In genomic region chr10:103816431-103816830, GRCh38 we compare ENCODE assay signal across 16 cellular contexts. TPM values are rescaled to one million over a fixed set of nuclear protein-coding genes. Genes with fewer than 3 reads are reported as not detected.
DNase-seq lines count a peak whose midpoint lies in the region; ATAC-seq, FAIRE-seq and TF ChIP-seq lines count a peak whose summit lies in the region.
"Had no signal": no experiment of that assay in that cellular context is flagged by ENCODE, and none has a peak within 500 bp of the region (broad histone marks: within the 10 kb centered on the region; RNA-seq: fewer than 3 reads in every experiment).

No MANE protein-coding gene starts in this region.

- no peaks in the 10 kb centered on the region for H3K79me2 ChIP-seq in GM12878 (ENCODE audit: control insufficient read depth, insufficient read depth, low read length)

- H3K4me1 ChIP-seq in GM12878 (ENCODE audit: control insufficient read depth, insufficient read depth, low read length) (peaks cover 4% of the 10 kb centered on the region; the same call in 1 of the 2 replicates), adrenal gland (replicated peaks in 1 of 2) (peaks cover 0 to 12% of the 10 kb centered on the region in 2 donors)

- no peak for TF ChIP-seq EP300 in GM12878 (IDR thresholded peaks at IDR 0.05; ENCODE audit: borderline replicate concordance in 1 of 2, control insufficient read depth in 1 of 2, low read depth in 2 of 2, low read length in 2 of 2)

- peak; percentile 59 for FAIRE-seq in GM12878 (lab: Jason Lieb, UNC)

- RAD21 ChIA-PET in GM12878 (lab: Charles Lee; ENCODE audit: unreplicated experiment) = interaction anchor here (0.6 kb wide), 1 partner anchor 274 kb away, joined by 3 read pairs; no protein-coding TSS in a partner anchor

- CTCF ChIA-PET in GM12878 (lab: Yijun Ruan, JAX) = interaction anchor here (0.6 kb wide), 1 partner anchor 290 kb away, joined by 3 read pairs; no protein-coding TSS in a partner anchor

- H3K27ac ChIP-seq in GM12878 (ENCODE audit: control insufficient read depth, insufficient read depth) (no peak overlapping the region), adrenal gland (no peak overlapping the region)
- H3K27ac ChIP-seq: body of pancreas, thyroid gland had no signal

- H3K4me3 ChIP-seq in GM12878 = no peak overlapping the region
- no peak overlapping the region for H3K4me3 ChIP-seq in adrenal gland
- H3K4me3 ChIP-seq: body of pancreas, thyroid gland had no signal

- SMC1A ChIA-PET in GM12878 (lab: Charles Lee; ENCODE audit: uncharacterized antibody, unreplicated experiment) = no interaction called here

- no peaks in the 10 kb centered on the region for H3K9me3 ChIP-seq in GM12878 (replicated peaks; ENCODE audit: control insufficient read depth, insufficient read depth, low read length)
- H3K9me3 ChIP-seq in adrenal gland (replicated peaks in 1 of 3) = no peaks in the 10 kb centered on the region
- H3K9me3 ChIP-seq: body of pancreas, thyroid gland had no signal

- no TSS peak for BruUV-seq in GM12878 (replicated peaks; lab: Mats Ljungman, UMichigan)

- no peak for TF ChIP-seq RAD21 in GM12878 (IDR thresholded peaks at IDR 0.05; ENCODE audit: insufficient read depth, low read depth, low read length)

- no peak overlapping the region for H2AFZ ChIP-seq in GM12878 (ENCODE audit: control insufficient read depth, low read depth, low read length)

- no peaks in the 10 kb centered on the region for H4K20me1 ChIP-seq in GM12878 (ENCODE audit: control insufficient read depth, insufficient read depth)

- H3K36me3 ChIP-seq in GM12878 (ENCODE audit: control insufficient read depth in 2 of 2, insufficient read depth in 2 of 2, low read length in 1 of 2) (no peaks in the 10 kb centered on the region), adrenal gland (replicated peaks in 1 of 2) (no peaks in the 10 kb centered on the region)
- H3K36me3 ChIP-seq: thyroid gland had no signal

- DNase-seq in EH (ENCODE audit: low read depth) (peak; percentile 25), GM12878 (ENCODE audit: low read depth, low spot score) (no peak), kidney tubule cell (ENCODE audit: low spot score) (peak; percentile 25), adrenal gland (no peak), NCI-H1417 treated with DMSO at 0.1 percent for 48 hours (lab: John Stamatoyannopoulos, UW) (no peak)
- DNase-seq: activated CD8-positive, alpha-beta T cell treated with anti-CD3 and anti-CD28 coated beads, Interleukin-2, amount 10 ng/mL, durations not matched to agents 7 days and 5 days; activated effector memory CD4-positive, alpha-beta T cell treated with anti-CD3 and anti-CD28 coated beads, Interleukin-2, amount 50 U/mL, for 16 hours; AML-193; body of pancreas; H9; NCI-H1048; stimulated activated CD4-positive, alpha-beta T cell treated with anti-CD3 and anti-CD28 coated beads, Interleukin-4, amount 100 ng/mL, for 24 hours; thyroid gland had no signal

- H3K9ac ChIP-seq in GM12878 (ENCODE audit: control insufficient read depth, insufficient read depth, low read length) = no peak overlapping the region

- ATAC-seq in HG02884 (IDR thresholded peaks at IDR 0.05; ENCODE audit: unreplicated experiment) = peak; percentile 48
- ATAC-seq in GM12878 = peak; percentile 55
- no peak for ATAC-seq in GM21526 (IDR thresholded peaks at IDR 0.05; ENCODE audit: low FRiP score, unreplicated experiment)
- ATAC-seq in HG03520 (IDR thresholded peaks at IDR 0.05; ENCODE audit: unreplicated experiment) = no peak
- ATAC-seq: activated CD8-positive, alpha-beta T cell treated with anti-CD3 and anti-CD28 coated beads, Interleukin-2, amount 10 ng/mL, durations not matched to agents 7 days and 5 days; body of pancreas had no signal

- no peak for TF ChIP-seq CTCF in GM12878 (IDR thresholded peaks at IDR 0.05 in 2 of 3, conservative IDR thresholded peaks at IDR 0.05 in 1 of 3; ENCODE audit: control insufficient read depth in 2 of 3, extremely low read depth in 1 of 3, insufficient read depth in 1 of 3, low read depth in 3 of 3, low read length in 3 of 3)
- no peak for TF ChIP-seq CTCF in adrenal gland (IDR thresholded peaks at IDR 0.05)

- intact Hi-C loops in GM12878 (cut with micrococcal nuclease; ENCODE audit: unreplicated experiment) (no loop called here), adrenal gland (cut with DNase I) (no loop called here)

- in situ Hi-C loops in GM12878 (cut with MboI) = no loop called here

- 0 out of 2 replicates have a peak overlapping the region, but pooled peaks have one; percentile 33 for H3K4me2 ChIP-seq in GM12878 (ENCODE audit: control insufficient read depth, insufficient read depth)

- TF ChIP-seq POLR2A in GM12878 (IDR thresholded peaks at IDR 0.05; ENCODE audit: low read depth, low read length) (no peak), adrenal gland (IDR thresholded peaks at IDR 0.05) (no peak)

- no peaks in the 10 kb centered on the region; a peak in 1 of 4 replicates for H3K27me3 ChIP-seq in GM12878 (replicated peaks in 1 of 2; ENCODE audit: control insufficient read depth in 2 of 2, insufficient read depth in 2 of 2, low read length in 1 of 2)
- H3K27me3 ChIP-seq in adrenal gland = no peaks in the 10 kb centered on the region
- H3K27me3 ChIP-seq: body of pancreas, thyroid gland had no signal

- 34% methylated on average over 6 of the region's 6 CpGs for WGBS in GM12878 (ENCODE audit: insufficient coverage, insufficient replicate concordance, low lambda C conversion rate, missing lambda C conversion rate)
- WGBS in adrenal gland, 4 donors = 60 to 80% (median 72%) methylated on average over 6 of the region's 6 CpGs

- POLR2A ChIA-PET in GM12878 (lab: Charles Lee) = no interaction called here

TF ChIP-seq in GM12878, 131 proteins besides CTCF, POLR2A, EP300 and RAD21:
- TF ChIP-seq MXI1 (IDR thresholded peaks at IDR 0.05; ENCODE audit: low read depth, low read length) (no peak), MEF2A (IDR thresholded peaks at IDR 0.05; ENCODE audit: insufficient read depth, low read depth, low read length) (peak; percentile 64; the same call in 1 of the 2 replicates), CREM (IDR thresholded peaks at IDR 0.05; ENCODE audit: low read depth) (0 out of 2 replicates have a peak, but pooled peaks have one; percentile 15), SUZ12 (IDR thresholded peaks at IDR 0.05; ENCODE audit: unreplicated experiment) (no peak), JUNB (IDR thresholded peaks at IDR 0.05) (peak; percentile 53; the same call in 1 of the 2 replicates), CREB1 (IDR thresholded peaks at IDR 0.05; ENCODE audit: low read depth) (peak; percentile 44; the same call in 1 of the 2 replicates), BACH1 (IDR thresholded peaks at IDR 0.05; ENCODE audit: borderline replicate concordance) (peak; percentile 92)

RNA-seq across cellular contexts. Expression of gene SH3PXD2A, which starts 38.9 kb away (rescaled TPM):
- total RNA-seq in GM12878 (2013; cell fraction: nucleolus; rRNA removed) = 22.2 and 24.4 TPM in 2 replicates
- total RNA-seq in GM12878 (2014; rRNA removed) (2.9 and 3.6 TPM in 2 replicates), GM12878 (2014; rRNA removed; fragmentation: Illumina TruSeq; extraction: Trizol) (4.5 and 4.7 TPM in 2 replicates), GM12878 (2021) (12.0 and 14.0 TPM in 2 replicates), adrenal gland (10 to 100 TPM; 14.6 to 34.5 (median 20.1) TPM)
- 2.6 TPM for polyA plus RNA-seq in GM12878 (2011; ENCODE audit: low read depth)
- polyA plus RNA-seq in GM12878 (2011; rRNA removed) (3.9 and 5.1 TPM in 2 replicates), GM12878 (2014; fragmentation: Illumina TruSeq; extraction: Trizol) (6.3 and 7.1 TPM in 2 replicates), GM12878 (2014; fragmentation: Nextera tagmentation; extraction: Ambion mirVana) (under 1 TPM; 0.63 to 0.75 TPM), GM12878 (2014; rRNA removed) (6.4 and 7.3 TPM in 2 replicates), GM12878 (2016; fragmentation: Nextera tagmentation; extraction: Ambion mirVana) (1 to 10 TPM; 3.7 to 4.1 TPM), adrenal gland (10 to 100 TPM; 10.4 to 19.2 (median 10.5) TPM)
- 4.6 and 5.4 TPM in 2 replicates for polyA plus RNA-seq in GM12878 (2011; cell fraction: cytosol; rRNA removed)
- 16.9 and 21.7 TPM in 2 replicates for polyA plus RNA-seq in GM12878 (2011; cell fraction: nucleus; rRNA removed)
- polyA plus RNA-seq in GM12878 (2012) = 4.2 and 5.8 TPM in 2 replicates
- polyA minus RNA-seq in GM12878 (2011; rRNA and poly(A)+ RNA removed) = 5.4 and 10.1 TPM in 2 replicates
- polyA minus RNA-seq in GM12878 (2011; cell fraction: cytosol; rRNA and poly(A)+ RNA removed) = 4.7 and 5.6 TPM in 2 replicates
- 3.3 and 5.7 TPM in 2 replicates for polyA minus RNA-seq in GM12878 (2011; cell fraction: nucleus; rRNA and poly(A)+ RNA removed)

Comparison
In these comparisons a context has a peak if more than half of its experiments do, and no peak if none do; other contexts are left out.
1. DNase-seq: peak in EH (single experiment) and kidney tubule cell (single experiment); none in GM12878 (single experiment), adrenal gland (0 of 7) and NCI-H1417 treated with DMSO at 0.1 percent for 48 hours (single experiment).
2. ATAC-seq: peak in HG02884 (single experiment) and GM12878 (single experiment); none in GM21526 (single experiment) and HG03520 (single experiment).